27 cellular contexts compared by ENCODE assay signal in the genomic region with DNA sequence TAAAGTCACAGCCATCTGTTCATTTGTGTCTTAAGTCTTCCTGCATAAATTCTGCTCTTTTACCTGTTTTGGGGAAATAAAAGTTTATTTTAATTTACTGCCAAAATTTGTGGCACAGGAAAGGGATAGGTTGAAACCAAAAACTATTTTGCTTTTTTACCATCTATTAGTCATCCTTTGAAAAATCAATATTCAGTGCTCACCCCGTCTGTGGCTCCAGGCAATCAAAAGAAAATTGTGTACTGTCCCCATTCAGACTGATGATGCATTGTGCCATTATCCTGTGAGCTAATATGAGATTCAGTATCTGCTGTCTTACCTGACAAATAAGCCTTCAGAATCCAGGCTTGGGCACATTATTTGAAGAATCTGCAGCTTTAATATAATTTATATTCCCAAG.
"Had no signal": no experiment of that assay in that cellular context is flagged by ENCODE, and none has a peak within 500 bp of the region (broad histone marks: within the 10 kb centered on the region; RNA-seq: fewer than 3 reads in every experiment).

No MANE protein-coding gene starts in this region.

- FAIRE-seq: kidney, pancreas had no signal

- ATAC-seq: gastrocnemius medialis; left lobe of liver; mucosa of descending colon; natural killer cell treated with Interleukin-12 subunit alpha and Interleukin-12 subunit beta and Interleukin-15 and Interleukin-18, amount 100 ng/mL, for 72 hours; pancreas; sciatic nerve had no signal

- H3K9me3 ChIP-seq: gastrocnemius medialis, mucosa of descending colon, neutrophil, pancreas, stomach, thyroid gland, vagina had no signal

- H3K36me3 ChIP-seq: gastrocnemius medialis, neutrophil, pancreas, stomach, thyroid gland, vagina had no signal

- H3K27me3 ChIP-seq: dorsolateral prefrontal cortex, gastrocnemius medialis, neutrophil, pancreas, stomach, thyroid gland, vagina had no signal

- H3K9me3 Mint-ChIP-seq: mesothelial cell of epicardium; naive B cell; natural killer cell treated with Interleukin-12 subunit alpha and Interleukin-12 subunit beta and Interleukin-15 and Interleukin-18, amount 100 ng/mL, for 72 hours; neural crest cell had no signal

- H3K4me3 ChIP-seq: dorsolateral prefrontal cortex, gastrocnemius medialis, lung, mucosa of descending colon, pancreas, smooth muscle cell, stomach, thyroid gland, vagina had no signal

- H3K36me3 Mint-ChIP-seq: mesothelial cell of epicardium; natural killer cell treated with Interleukin-12 subunit alpha and Interleukin-12 subunit beta and Interleukin-15 and Interleukin-18, amount 100 ng/mL, for 72 hours had no signal

- H3K27ac ChIP-seq: dorsolateral prefrontal cortex, gastrocnemius medialis, neutrophil, pancreas, stomach, thyroid gland, vagina had no signal

- H3K4me1 Mint-ChIP-seq: neural crest cell had no signal

- DNase-seq: dorsolateral prefrontal cortex; effector CD4-positive, alpha-beta T cell; gastrocnemius medialis; head of caudate nucleus; kidney; mesenchymal stem cell; mucosa of descending colon; naive B cell; pancreas; retina; stimulated activated CD4-positive, alpha-beta T cell treated with anti-CD3 and anti-CD28 coated beads, Interleukin-12 subunit alpha, Interleukin-12 subunit beta, amount 100 ng/mL, for 4 hours; stimulated activated CD4-positive, alpha-beta T cell treated with anti-CD3 and anti-CD28 coated beads, Interleukin-1b, Interleukin-23, amount 100 ng/mL, for 48 hours; stimulated activated CD4-positive, alpha-beta T cell treated with anti-CD3 and anti-CD28 coated beads, Interleukin-4, amount 100 ng/mL, for 1 hour; stimulated activated CD8-positive, alpha-beta memory T cell treated with anti-CD3 and anti-CD28 coated beads, Interleukin-4, amount 100 ng/mL, for 48 hours; stimulated activated naive CD4-positive, alpha-beta T cell treated with Interleukin-2 at 50 U/mL for 16 hours; stomach; thyroid gland; trophoblast cell had no signal

- H3K27me3 Mint-ChIP-seq: naive B cell; natural killer cell treated with Interleukin-12 subunit alpha and Interleukin-12 subunit beta and Interleukin-15 and Interleukin-18, amount 100 ng/mL, for 72 hours had no signal

- H3K4me1 ChIP-seq: gastrocnemius medialis, pancreas, stomach, thyroid gland, vagina had no signal

- H3K4me2 ChIP-seq: smooth muscle cell had no signal

- H3K4me3 Mint-ChIP-seq: mesothelial cell of epicardium; naive B cell; natural killer cell treated with Interleukin-12 subunit alpha and Interleukin-12 subunit beta and Interleukin-15 and Interleukin-18, amount 100 ng/mL, for 72 hours; neural crest cell had no signal
